ENCODE assay signal across 17 cellular contexts in the genomic region with DNA sequence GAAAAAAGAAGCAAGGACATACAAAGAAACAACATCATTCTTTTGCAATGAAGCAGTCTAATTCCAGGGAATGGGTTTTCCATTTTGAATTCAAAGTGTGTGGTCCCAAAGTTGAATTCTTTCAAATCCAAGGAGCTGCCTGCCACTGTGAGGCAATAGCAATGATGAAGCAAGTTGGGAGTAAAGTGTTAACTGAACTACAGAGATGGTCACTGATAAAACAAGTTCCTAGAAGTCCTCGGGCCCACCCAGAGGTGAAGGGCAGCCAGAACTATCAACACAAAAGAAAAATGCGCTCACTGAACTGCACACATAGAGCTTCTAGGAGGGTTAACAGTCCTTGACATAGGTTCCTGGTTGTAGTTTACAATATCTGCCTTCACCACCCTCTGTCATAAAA.
"Had no signal": no experiment of that assay in that cellular context is flagged by ENCODE, and none has a peak within 500 bp of the region (broad histone marks: within the 10 kb centered on the region; RNA-seq: fewer than 3 reads in every experiment).

No MANE protein-coding gene starts in this region.

- H3K4me3 ChIP-seq: esophagus muscularis mucosa, left lung, skin epidermis, tibial artery had no signal

- H3K9me3 ChIP-seq: esophagus muscularis mucosa, left lung, tibial artery had no signal

- H3K4me1 ChIP-seq: esophagus muscularis mucosa, left lung, tibial artery had no signal

- H3K27ac ChIP-seq: esophagus muscularis mucosa, left lung, skin epidermis, tibial artery, WERI-Rb-1 had no signal

- H3K27me3 ChIP-seq: esophagus muscularis mucosa, left lung, tibial artery had no signal

- DNase-seq: activated CD4-positive, alpha-beta T cell treated with anti-CD3 and anti-CD28 coated beads for 1 hour; activated CD4-positive, alpha-beta T cell treated with anti-CD3 and anti-CD28 coated beads, Interleukin-2, amount 50 U/mL, for 4 hours; activated effector memory CD4-positive, alpha-beta T cell treated with anti-CD3 and anti-CD28 coated beads, Interleukin-2, amount 50 U/mL, for 16 hours; activated naive CD4-positive, alpha-beta T cell treated with anti-CD3 and anti-CD28 coated beads, Interleukin-2, amount 50 U/mL, for 16 hours; activated T-cell treated with anti-CD3 and anti-CD28 coated beads, Interleukin-2, amount 50 U/mL, for 72 hours; cerebellar nuclear complex; effector CD8-positive, alpha-beta T cell; hypothalamus; kidney; left lung; stimulated activated naive CD8-positive, alpha-beta T cell treated with anti-CD3 and anti-CD28 coated beads, Interleukin-15, Interleukin-2, amounts not matched to agents 100 U/mL and 50 U/mL, for 24 hours; substantia nigra; T1000; tibial artery; WERI-Rb-1 had no signal
